8 cellular contexts compared by ENCODE assay signal in the genomic region with DNA sequence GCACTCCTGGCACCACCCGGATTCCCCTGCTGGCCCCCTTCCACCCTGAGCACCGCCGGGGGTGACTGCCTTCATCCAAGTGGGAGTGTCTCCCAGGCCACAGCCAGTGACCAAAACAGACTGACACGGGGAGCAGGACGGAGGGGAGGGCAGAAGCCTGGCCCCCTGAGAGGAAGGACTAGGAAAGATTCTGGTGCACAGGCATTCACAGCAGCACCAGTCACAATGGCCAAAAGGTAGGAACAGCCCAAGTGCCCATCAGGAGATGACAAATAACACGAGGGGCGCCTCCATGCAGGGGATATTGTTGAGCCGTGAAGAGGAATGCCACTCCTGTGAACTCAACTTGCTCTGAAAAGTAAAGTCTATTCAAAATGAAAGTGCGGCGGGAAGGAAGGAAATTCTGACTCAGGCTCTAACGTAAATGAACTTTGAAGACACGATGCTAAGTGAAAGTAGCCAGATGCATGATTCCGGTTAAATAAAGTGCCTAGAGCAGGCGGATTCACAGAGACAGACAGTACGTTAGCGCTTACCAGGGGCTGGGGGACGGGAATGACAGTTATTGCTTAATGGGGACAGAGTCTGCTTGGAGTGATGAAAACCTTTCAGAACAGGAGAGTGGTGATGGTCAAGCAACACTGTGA.
A peak's percentile ranks its signal among the peaks of the same experiment; 100 is the strongest.
DNase-seq lines count a peak whose midpoint lies in the region; ATAC-seq, FAIRE-seq and TF ChIP-seq lines count a peak whose summit lies in the region.

No MANE protein-coding gene starts in this region.

- H3K9me3 Mint-ChIP-seq in T-cell = no peaks in the 10 kb centered on the region
- H3K9me3 Mint-ChIP-seq in GM23338 = no peaks in the 10 kb centered on the region; the same call in 2 of the 3 replicates

- H3K27ac ChIP-seq in GM12878 (ENCODE audit: control insufficient read depth, insufficient read depth) = peak overlapping the region; percentile 79
- H3K27ac ChIP-seq in lung (ENCODE audit: low read depth in 1 of 2, low read length in 1 of 2) = peak overlapping the region; percentile 86 to 93
- H3K27ac ChIP-seq in GM23338 (ENCODE audit: low read depth) = no peak overlapping the region

- H4K20me1 ChIP-seq in GM12878 (ENCODE audit: control insufficient read depth, insufficient read depth) = no peaks in the 10 kb centered on the region
- H4K20me1 ChIP-seq in GM23338 (replicated peaks; ENCODE audit: insufficient read depth) = no peaks in the 10 kb centered on the region

- H3F3A ChIP-seq in GM23338 (replicated peaks; ENCODE audit: low read depth) = no peaks in the 10 kb centered on the region

- H3K27me3 ChIP-seq in GM12878 (replicated peaks in 1 of 2; ENCODE audit: control insufficient read depth in 2 of 2, insufficient read depth in 2 of 2, low read length in 1 of 2) (no peaks in the 10 kb centered on the region), lung (ENCODE audit: control insufficient read depth, insufficient read depth) (no peaks in the 10 kb centered on the region), GM23338 (ENCODE audit: insufficient read depth) (no peaks in the 10 kb centered on the region)

- H3K36me3 Mint-ChIP-seq in T-cell = no peaks in the 10 kb centered on the region
- H3K36me3 Mint-ChIP-seq in GM23338 (ENCODE audit: low read depth) = no peaks in the 10 kb centered on the region

- H3K27me3 Mint-ChIP-seq in T-cell (no peaks in the 10 kb centered on the region), GM23338 (ENCODE audit: insufficient read depth, low read depth, poor library complexity) (peaks cover 6% of the 10 kb centered on the region)

- H3K4me1 Mint-ChIP-seq in T-cell (peaks cover 17 to 19% (median 19%) of the 10 kb centered on the region in 3 donors), GM23338 (peaks cover 4% of the 10 kb centered on the region)

- peak overlapping the region; percentile 62 for H2AFZ ChIP-seq in GM12878 (ENCODE audit: control insufficient read depth, low read depth, low read length)
- no peak overlapping the region for H2AFZ ChIP-seq in GM23338

- POLR2A ChIA-PET in T-cell (lab: Charles Lee) = no interaction called here
- POLR2A ChIA-PET in GM12878 (lab: Charles Lee) = no interaction called here

- in situ Hi-C loops in GM12878 (cut with MboI) = no loop called here
- in situ Hi-C loops in G401 (cut with HindIII; ENCODE audit: low sequenced_read_pairs) = no loop called here

- H3K9me3 ChIP-seq in GM12878 (replicated peaks; ENCODE audit: control insufficient read depth, insufficient read depth, low read length) (no peaks in the 10 kb centered on the region), lung (ENCODE audit: control insufficient read depth in 2 of 2, insufficient read depth in 1 of 2, low read length in 1 of 2) (no peaks in the 10 kb centered on the region)

- peak overlapping the region; percentile 98 for H3K4me2 ChIP-seq in GM12878 (ENCODE audit: control insufficient read depth, insufficient read depth)
- H3K4me2 ChIP-seq in GM23338 = no peak overlapping the region

- H3K4me3 Mint-ChIP-seq in T-cell = peak overlapping the region; percentile 65 to 78 (median 72)
- no peak overlapping the region for H3K4me3 Mint-ChIP-seq in GM23338

- CTCF ChIA-PET in T-cell (lab: Charles Lee) (no interaction called here), GM12878 (lab: Yijun Ruan, JAX) (no interaction called here)

- TF ChIP-seq RAD21 in GM12878 (IDR thresholded peaks at IDR 0.05; ENCODE audit: insufficient read depth, low read depth, low read length) = peak; percentile 29; the same call in 1 of the 2 replicates

- H3K79me2 ChIP-seq in GM12878 (ENCODE audit: control insufficient read depth, insufficient read depth, low read length) (no peaks in the 10 kb centered on the region), GM23338 (replicated peaks; ENCODE audit: insufficient read depth) (no peaks in the 10 kb centered on the region)

- TF ChIP-seq POLR2A in GM18505 (IDR thresholded peaks at IDR 0.05; ENCODE audit: borderline replicate concordance, extremely low read depth, insufficient read depth, insufficient read length) (no peak), GM12878 (IDR thresholded peaks at IDR 0.05; ENCODE audit: low read depth, low read length) (no peak)

- H3K36me3 ChIP-seq in GM12878 (ENCODE audit: control insufficient read depth in 2 of 2, insufficient read depth in 2 of 2, low read length in 1 of 2) (no peaks in the 10 kb centered on the region), lung (ENCODE audit: control insufficient read depth in 2 of 2, insufficient read depth in 2 of 2, low read length in 2 of 2) (no peaks in the 10 kb centered on the region), GM23338 (ENCODE audit: insufficient read depth) (no peaks in the 10 kb centered on the region)

- SMC1A ChIA-PET in GM12878 (lab: Charles Lee; ENCODE audit: uncharacterized antibody, unreplicated experiment) = no interaction called here

- ATAC-seq in GM18505 (IDR thresholded peaks at IDR 0.05; ENCODE audit: unreplicated experiment) (peak; percentile 78), HG02943 (IDR thresholded peaks at IDR 0.05; ENCODE audit: low read depth, unreplicated experiment) (peak; percentile 68), T-cell (replicated peaks in 1 of 4) (peak; percentile 85 to 95 (median 92)), GM12878 (peak; percentile 91), lung (ENCODE audit: insufficient read depth, low FRiP score) (peak; percentile 30), GM23338 (no peak)

- intact Hi-C loops in GM12878 (cut with micrococcal nuclease; ENCODE audit: unreplicated experiment) = loop anchor here (1.0 kb wide), 4 partner anchors 32 to 233 kb away; no protein-coding TSS in a partner anchor

- TF ChIP-seq CTCF in GM12878 (IDR thresholded peaks at IDR 0.05 in 2 of 3, conservative IDR thresholded peaks at IDR 0.05 in 1 of 3; ENCODE audit: control insufficient read depth in 2 of 3, extremely low read depth in 1 of 3, insufficient read depth in 1 of 3, low read depth in 3 of 3, low read length in 3 of 3) (no peak), lung (IDR thresholded peaks at IDR 0.05; ENCODE audit: control extremely low read depth, extremely low read depth) (no peak), GM23338 (conservative IDR thresholded peaks at IDR 0.05; ENCODE audit: low read depth in 2 of 2) (no peak)

- no peaks in the 10 kb centered on the region for H3K9me2 ChIP-seq in GM23338 (ENCODE audit: insufficient read depth)

- peak in 22 of 34 experiments; percentile 6 to 45 (median 26) for DNase-seq in T-cell
- peak; percentile 93 for DNase-seq in GM12878 (ENCODE audit: low read depth, low spot score)
- peak; percentile 47 for DNase-seq in lung (ENCODE audit: low spot score)
- peak; percentile 29 to 50 for DNase-seq in stimulated activated CD8-positive, alpha-beta memory T cell treated with anti-CD3 and anti-CD28 coated beads, Interleukin-2, amount 100 ng/mL, for 48 hours (ENCODE audit: low read depth in 2 of 2)
- no peak for DNase-seq in G401 (ENCODE audit: low spot score)
- no peak for DNase-seq in GM23338 (ENCODE audit: low spot score)

- no TSS peak for BruUV-seq in GM12878 (replicated peaks; lab: Mats Ljungman, UMichigan)

- peak; percentile 94 to 96 for TF ChIP-seq EP300 in GM12878 (IDR thresholded peaks at IDR 0.05; ENCODE audit: borderline replicate concordance in 1 of 2, control insufficient read depth in 1 of 2, low read depth in 2 of 2, low read length in 2 of 2)

- H3K27ac Mint-ChIP-seq in T-cell (peak overlapping the region; percentile 77 to 89), GM23338 (no peak overlapping the region)

- peak; percentile 98 for FAIRE-seq in GM12878 (lab: Jason Lieb, UNC)

- peak overlapping the region; percentile 36 for H3K9ac ChIP-seq in GM12878 (ENCODE audit: control insufficient read depth, insufficient read depth, low read length)

- H3K4me3 ChIP-seq in GM12878 (peak overlapping the region; percentile 32; the same call in 1 of the 2 replicates), lung (no peak overlapping the region), GM23338 (no peak overlapping the region)

- H3K4me1 ChIP-seq in GM12878 (ENCODE audit: control insufficient read depth, insufficient read depth, low read length) (peaks cover 17% of the 10 kb centered on the region), lung (ENCODE audit: control insufficient read depth in 2 of 2, insufficient read depth in 2 of 2, low read length in 2 of 2) (peaks cover 0 to 20% of the 10 kb centered on the region in 2 donors), GM23338 (ENCODE audit: insufficient read depth) (no peaks in the 10 kb centered on the region)

- 3% methylated on average over 17 of the region's 17 CpGs for WGBS in GM12878 (ENCODE audit: insufficient coverage, insufficient replicate concordance, low lambda C conversion rate, missing lambda C conversion rate)
- 6 to 8% methylated on average over 17 of the region's 17 CpGs for WGBS in lung, 2 donors

- RAD21 ChIA-PET in GM12878 (lab: Charles Lee; ENCODE audit: unreplicated experiment) = no interaction called here

TF ChIP-seq in GM12878, 131 proteins besides CTCF, POLR2A, EP300 and RAD21 (continues in another document):
- TF ChIP-seq NR2C2 (IDR thresholded peaks at IDR 0.05; ENCODE audit: borderline replicate concordance, control insufficient read depth, insufficient read length, low read depth) (no peak), MYB (IDR thresholded peaks at IDR 0.05; ENCODE audit: borderline replicate concordance, low read depth, low read length) (0 out of 2 replicates have a peak, but pooled peaks have one; percentile 36), STAT3 (IDR thresholded peaks at IDR 0.05; ENCODE audit: low read depth, low read length) (peak; percentile 90; the same call in 1 of the 2 replicates)

TF ChIP-seq in GM23338, 12 proteins besides CTCF, POLR2A, EP300 and RAD21:
- no peak for TF ChIP-seq JUNB (IDR thresholded peaks at IDR 0.05; ENCODE audit: unreplicated experiment)
- TF ChIP-seq EZH2phosphoT487 (IDR thresholded peaks at IDR 0.05; ENCODE audit: unreplicated experiment) = no peak
- no peak for TF ChIP-seq EZH2 (IDR thresholded peaks at IDR 0.05; ENCODE audit: low read depth, unreplicated experiment)
TF ChIP-seq in GM23338: peak in this region for 0.

Comparison
In these comparisons a context has a peak if more than half of its experiments do, and no peak if none do; other contexts are left out.
1. DNase-seq: peak in T-cell (22 of 34), GM12878 (single experiment), lung (single experiment) and stimulated activated CD8-positive, alpha-beta memory T cell treated with anti-CD3 and anti-CD28 coated beads, Interleukin-2, amount 100 ng/mL, for 48 hours (2 of 2); none in G401 (single experiment) and GM23338 (single experiment).